In the genomic region with DNA sequence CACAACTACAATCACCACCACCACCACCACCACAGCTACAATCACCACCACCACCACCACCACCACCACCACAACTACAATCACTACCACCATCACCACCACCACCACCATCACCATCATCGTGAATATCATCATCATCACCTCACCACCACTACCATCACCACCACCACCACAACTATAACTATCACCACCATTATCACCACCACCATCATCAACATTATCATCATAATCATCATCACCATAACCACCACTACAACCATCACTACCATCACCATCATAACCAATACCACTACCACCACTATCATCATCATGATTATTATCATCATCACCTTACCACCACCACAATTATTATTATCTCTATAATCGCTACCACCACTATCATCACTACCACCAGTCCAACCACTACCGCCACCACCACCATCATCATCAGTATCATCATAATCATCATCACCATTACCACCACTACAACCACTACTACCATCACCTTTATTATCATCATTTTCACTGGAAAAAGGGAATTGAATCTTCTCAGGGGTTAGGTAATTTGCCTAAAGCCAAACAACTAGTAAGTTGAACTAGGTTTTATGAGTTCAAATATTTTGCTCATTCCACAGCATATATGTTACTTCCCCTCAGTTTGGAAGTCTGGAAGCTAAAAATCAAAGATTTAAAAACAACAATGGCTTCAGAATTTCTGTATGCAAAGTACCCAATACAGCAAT, we compare ENCODE assay signal across 18 cellular contexts. TPM values are rescaled to one million over a fixed set of nuclear protein-coding genes. Genes with fewer than 3 reads are reported as not detected.
DNase-seq lines count a peak whose midpoint lies in the region; ATAC-seq, FAIRE-seq and TF ChIP-seq lines count a peak whose summit lies in the region.
"Had no signal": no experiment of that assay in that cellular context is flagged by ENCODE, and none has a peak within 500 bp of the region (broad histone marks: within the 10 kb centered on the region; RNA-seq: fewer than 3 reads in every experiment).

No MANE protein-coding gene starts in this region.

- CTCF ChIA-PET in T-cell (lab: Charles Lee) = interaction anchor here in 1 of 2 donors (1.2 to 1.5 kb wide), 3 partner anchors 9 to 17 kb away, joined by 3 to 9 read pairs (median 5); no protein-coding TSS in a partner anchor
- CTCF ChIA-PET in GM12878 (lab: Yijun Ruan, JAX) = interaction anchor here (0.7 to 13.0 kb wide), 11 partner anchors 8 to 143 kb away, joined by 3 to 376 read pairs (median 6); no protein-coding TSS in a partner anchor
- CTCF ChIA-PET in WTC11 (lab: Charles Lee) = no interaction called here

- TF ChIP-seq RAD21 in GM12878 (IDR thresholded peaks at IDR 0.05; ENCODE audit: insufficient read depth, low read depth, low read length) = no peak

- RAD21 ChIA-PET in GM12878 (lab: Charles Lee; ENCODE audit: unreplicated experiment) = interaction anchor here (0.6 to 3.1 kb wide), 5 partner anchors 10 to 67 kb away, joined by 3 to 24 read pairs (median 17); a partner anchor contains a TSS

- H3K9me3 Mint-ChIP-seq in activated CD4-positive, alpha-beta T cell treated with anti-CD3 and anti-CD28 coated beads, Interleukin-2, amount 10 ng/mL, durations not matched to agents 24 days and 14 days = peaks cover 6% of the 10 kb centered on the region
- H3K9me3 Mint-ChIP-seq in T-cell = peaks cover 0 to 6% (median 0%) of the 10 kb centered on the region in 3 donors
- H3K9me3 Mint-ChIP-seq in chondrocyte (ENCODE audit: low read depth) = no peaks in the 10 kb centered on the region
- H3K9me3 Mint-ChIP-seq in WTC11 = peaks cover 12% of the 10 kb centered on the region

- H3K27me3 Mint-ChIP-seq in activated CD4-positive, alpha-beta T cell treated with anti-CD3 and anti-CD28 coated beads, Interleukin-2, amount 10 ng/mL, durations not matched to agents 24 days and 14 days = no peaks in the 10 kb centered on the region
- H3K27me3 Mint-ChIP-seq in T-cell = no peaks in the 10 kb centered on the region
- no peaks in the 10 kb centered on the region for H3K27me3 Mint-ChIP-seq in chondrocyte (ENCODE audit: low read depth)
- no peaks in the 10 kb centered on the region for H3K27me3 Mint-ChIP-seq in WTC11 (ENCODE audit: low read depth)

- H3K9ac ChIP-seq in GM12878 (ENCODE audit: control insufficient read depth, insufficient read depth, low read length) = no peak overlapping the region

- peak overlapping the region; percentile 73 for H3K4me3 Mint-ChIP-seq in activated CD4-positive, alpha-beta T cell treated with anti-CD3 and anti-CD28 coated beads, Interleukin-2, amount 10 ng/mL, durations not matched to agents 24 days and 14 days
- H3K4me3 Mint-ChIP-seq in T-cell = peak overlapping the region; percentile 93 to 98 (median 96)
- H3K4me3 Mint-ChIP-seq in chondrocyte (ENCODE audit: unreplicated experiment) = no peak overlapping the region
- H3K4me3 Mint-ChIP-seq in WTC11 = no peak overlapping the region

- TF ChIP-seq EP300 in GM12878 (IDR thresholded peaks at IDR 0.05; ENCODE audit: borderline replicate concordance in 1 of 2, control insufficient read depth in 1 of 2, low read depth in 2 of 2, low read length in 2 of 2) = 0 out of 4 replicates have a peak, but pooled peaks of 1 of the 2 experiments have one; percentile 47

- no peak for TF ChIP-seq POLR2A in GM12878 (IDR thresholded peaks at IDR 0.05; ENCODE audit: low read depth, low read length)

- H4K20me1 ChIP-seq in GM12878 (ENCODE audit: control insufficient read depth, insufficient read depth) = no peaks in the 10 kb centered on the region

- POLR2A ChIA-PET in T-cell (lab: Charles Lee) (interaction anchor here in 1 of 2 donors (0.6 kb wide), 1 partner anchor 209 kb away, joined by 7 read pairs; no protein-coding TSS in a partner anchor), GM12878 (lab: Charles Lee) (interaction anchor here (0.7 to 1.4 kb wide), 2 partner anchors 9 to 691 kb away, joined by 3 to 4 read pairs; no protein-coding TSS in a partner anchor), WTC11 (lab: Charles Lee) (no interaction called here)

- H3K4me1 ChIP-seq in GM12878 (ENCODE audit: control insufficient read depth, insufficient read depth, low read length) (peaks cover 56% of the 10 kb centered on the region), neutrophil (ENCODE audit: control insufficient read depth in 1 of 2, insufficient read depth in 1 of 2, low read depth in 1 of 2, low read length in 1 of 2) (peaks cover 96 to 98% of the 10 kb centered on the region in 2 experiments)
- H3K4me1 ChIP-seq: A549, adrenal gland had no signal

- no peak for DNase-seq in activated CD4-positive, alpha-beta T cell treated with anti-CD3 and anti-CD28 coated beads, Interleukin-2, amount 10 ng/mL, durations not matched to agents 24 days and 14 days
- DNase-seq in activated CD4-positive, alpha-beta T cell treated with anti-CD3 and anti-CD28 coated beads, Interleukin-2, amount 50 U/mL, for 4 hours = no peak
- DNase-seq in T-cell = peak in 1 of 34 experiments; percentile 15
- no peak for DNase-seq in GM12878 (ENCODE audit: low read depth, low spot score)
- DNase-seq in chondrocyte (ENCODE audit: low spot score) = no peak
- no peak for DNase-seq in WTC11 (ENCODE audit: low spot score)
- DNase-seq in DMS 273 (lab: John Stamatoyannopoulos, UW; ENCODE audit: unreplicated experiment) = no peak
- DNase-seq: adrenal gland, cortex of kidney, DMS 273 treated with DMSO at 0.1 percent for 48 hours, hypothalamus, left lung, NCI-H1048, NCI-H446, tibial artery had no signal

- peaks cover 54% of the 10 kb centered on the region for H3K79me2 ChIP-seq in GM12878 (ENCODE audit: control insufficient read depth, insufficient read depth, low read length)

- ATAC-seq in T-cell (replicated peaks in 1 of 4) = peak in 1 of 4 experiments; percentile 9
- ATAC-seq in GM12878 = no peak
- ATAC-seq in WTC11 = no peak
- ATAC-seq: A549, left lung, PC-3 had no signal

- peaks cover 75% of the 10 kb centered on the region for H3K4me1 Mint-ChIP-seq in activated CD4-positive, alpha-beta T cell treated with anti-CD3 and anti-CD28 coated beads, Interleukin-2, amount 10 ng/mL, durations not matched to agents 24 days and 14 days
- H3K4me1 Mint-ChIP-seq in T-cell (peaks cover 84 to 98% (median 93%) of the 10 kb centered on the region in 3 donors), chondrocyte (ENCODE audit: low read depth) (peaks cover 46% of the 10 kb centered on the region), WTC11 (peaks cover 55% of the 10 kb centered on the region)

- FAIRE-seq in GM12878 (lab: Jason Lieb, UNC) = no peak
- FAIRE-seq: A549 had no signal

- peak overlapping the region; percentile 99 for H3K27ac Mint-ChIP-seq in activated CD4-positive, alpha-beta T cell treated with anti-CD3 and anti-CD28 coated beads, Interleukin-2, amount 10 ng/mL, durations not matched to agents 24 days and 14 days
- peak overlapping the region; percentile 97 to 100 for H3K27ac Mint-ChIP-seq in T-cell
- H3K27ac Mint-ChIP-seq in chondrocyte (ENCODE audit: unreplicated experiment) = no peak overlapping the region
- H3K27ac Mint-ChIP-seq in WTC11 = no peak overlapping the region

- H2AFZ ChIP-seq in GM12878 (ENCODE audit: control insufficient read depth, low read depth, low read length) = no peak overlapping the region

- 95% methylated on average over 3 of the region's 3 CpGs for WGBS in GM12878 (ENCODE audit: insufficient coverage, insufficient replicate concordance, low lambda C conversion rate, missing lambda C conversion rate)

- SMC1A ChIA-PET in GM12878 (lab: Charles Lee; ENCODE audit: uncharacterized antibody, unreplicated experiment) = interaction anchor here (1.0 to 14.8 kb wide), 9 partner anchors 8 to 99 kb away, joined by 4 to 201 read pairs (median 11); no protein-coding TSS in a partner anchor

- H3K36me3 ChIP-seq in GM12878 (ENCODE audit: control insufficient read depth in 2 of 2, insufficient read depth in 2 of 2, low read length in 1 of 2) (no peaks in the 10 kb centered on the region), neutrophil (peaks cover 85% of the 10 kb centered on the region)
- H3K36me3 ChIP-seq: adrenal gland, left lung, tibial artery had no signal

- no TSS peak for BruUV-seq in GM12878 (replicated peaks; lab: Mats Ljungman, UMichigan)

- peak overlapping the region; percentile 83; the same call in 1 of the 2 replicates for H3K4me2 ChIP-seq in GM12878 (ENCODE audit: control insufficient read depth, insufficient read depth)
- H3K4me2 ChIP-seq: A549 had no signal

- H3K9me3 ChIP-seq in GM12878 (replicated peaks; ENCODE audit: control insufficient read depth, insufficient read depth, low read length) (no peaks in the 10 kb centered on the region; the same call in 2 of the 3 replicates), neutrophil (no peaks in the 10 kb centered on the region)
- H3K9me3 ChIP-seq: A549, adrenal gland, left lung, tibial artery had no signal

- peaks cover 36% of the 10 kb centered on the region for H3K36me3 Mint-ChIP-seq in activated CD4-positive, alpha-beta T cell treated with anti-CD3 and anti-CD28 coated beads, Interleukin-2, amount 10 ng/mL, durations not matched to agents 24 days and 14 days (ENCODE audit: low read depth)
- H3K36me3 Mint-ChIP-seq in T-cell (peaks cover 76% of the 10 kb centered on the region), chondrocyte (ENCODE audit: low read depth) (no peaks in the 10 kb centered on the region), WTC11 (peaks cover 5% of the 10 kb centered on the region)

- H3K4me3 ChIP-seq in GM12878 = no peak overlapping the region
- H3K4me3 ChIP-seq in neutrophil (ENCODE audit: low read depth in 1 of 2, low read length in 1 of 2) = peak overlapping the region; percentile 12 to 83
- H3K4me3 ChIP-seq: A549, adrenal gland, left lung, tibial artery had no signal

- TF ChIP-seq CTCF in GM12878 (IDR thresholded peaks at IDR 0.05 in 2 of 3, conservative IDR thresholded peaks at IDR 0.05 in 1 of 3; ENCODE audit: control insufficient read depth in 2 of 3, extremely low read depth in 1 of 3, insufficient read depth in 1 of 3, low read depth in 3 of 3, low read length in 3 of 3) (no peak), neutrophil (IDR thresholded peaks at IDR 0.05) (no peak), chondrocyte (IDR thresholded peaks at IDR 0.05) (no peak), WTC11 (IDR thresholded peaks at IDR 0.05) (no peak)

- in situ Hi-C loops in GM12878 (cut with MboI) = no loop called here

- H3K27ac ChIP-seq in GM12878 (ENCODE audit: control insufficient read depth, insufficient read depth) (peak overlapping the region; percentile 34; the same call in 1 of the 2 replicates), neutrophil (peak overlapping the region; percentile 94)
- H3K27ac ChIP-seq: A549, adrenal gland, left lung, tibial artery had no signal

- intact Hi-C loops in activated CD4-positive, alpha-beta T cell treated with anti-CD3 and anti-CD28 coated beads, Interleukin-2, amount 10 ng/mL, durations not matched to agents 24 days and 14 days (cut with micrococcal nuclease) = no loop called here
- intact Hi-C loops in GM12878 (cut with micrococcal nuclease; ENCODE audit: unreplicated experiment) = no loop called here

- no peaks in the 10 kb centered on the region for H3K27me3 ChIP-seq in GM12878 (replicated peaks in 1 of 2; ENCODE audit: control insufficient read depth in 2 of 2, insufficient read depth in 2 of 2, low read length in 1 of 2)
- H3K27me3 ChIP-seq in neutrophil = no peaks in the 10 kb centered on the region
- H3K27me3 ChIP-seq: adrenal gland, left lung had no signal

RNA-seq across cellular contexts. Expression of a gene that starts 8.4 kb away (rescaled TPM):
- total RNA-seq in activated CD4-positive, alpha-beta T cell treated with anti-CD3 and anti-CD28 coated beads, Interleukin-2, amount 10 ng/mL, durations not matched to agents 24 days and 14 days = 25.3 and 26.5 TPM in 2 replicates
- total RNA-seq in T-cell = 100 to 1,000 TPM; 381 to 480 (median 441) TPM
- 176 and 194 TPM in 2 replicates for total RNA-seq in GM12878 (2013; cell fraction: nucleolus; rRNA removed)
- total RNA-seq in GM12878 (2014; rRNA removed) = 38.6 and 38.9 TPM in 2 replicates
- 38.7 and 40.5 TPM in 2 replicates for total RNA-seq in GM12878 (2014; rRNA removed; fragmentation: Illumina TruSeq; extraction: Trizol)
- total RNA-seq in GM12878 (2021) = 37.9 and 41.1 TPM in 2 replicates
- 19.2 TPM for polyA plus RNA-seq in GM12878 (2011; ENCODE audit: low read depth)
- 47.4 and 48.2 TPM in 2 replicates for polyA plus RNA-seq in GM12878 (2011; rRNA removed)
- polyA plus RNA-seq in GM12878 (2011; cell fraction: cytosol; rRNA removed) = 31.8 and 32.2 TPM in 2 replicates
- 24.3 and 24.9 TPM in 2 replicates for polyA plus RNA-seq in GM12878 (2011; cell fraction: nucleus; rRNA removed)
- 21.1 and 21.5 TPM in 2 replicates for polyA plus RNA-seq in GM12878 (2012)
- 44.9 and 49.9 TPM in 2 replicates for polyA plus RNA-seq in GM12878 (2014; fragmentation: Illumina TruSeq; extraction: Trizol)
- polyA plus RNA-seq in GM12878 (2014; fragmentation: Nextera tagmentation; extraction: Ambion mirVana) = 10 to 100 TPM; 22.2 to 23.6 TPM
- 28.9 and 30.8 TPM in 2 replicates for polyA plus RNA-seq in GM12878 (2014; rRNA removed)
- polyA plus RNA-seq in GM12878 (2016; fragmentation: Nextera tagmentation; extraction: Ambion mirVana) = 10 to 100 TPM; 25.9 TPM
- 66.1 and 82.5 TPM in 2 replicates for polyA minus RNA-seq in GM12878 (2011; rRNA and poly(A)+ RNA removed)
- polyA minus RNA-seq in GM12878 (2011; cell fraction: cytosol; rRNA and poly(A)+ RNA removed) = 17.1 and 17.3 TPM in 2 replicates
- polyA minus RNA-seq in GM12878 (2011; cell fraction: nucleus; rRNA and poly(A)+ RNA removed) = 31.1 and 44.0 TPM in 2 replicates
- total RNA-seq in chondrocyte = 0.62 to 1.9 TPM (median 0.92 TPM) in 3 replicates
- 11.3 to 13.5 TPM (median 11.9 TPM) in 3 replicates for total RNA-seq in WTC11 (2021)

Comparison
In these comparisons a context has a peak if more than half of its experiments do, and no peak if none do; other contexts are left out.
1. H3K27ac Mint-ChIP-seq: peak in activated CD4-positive, alpha-beta T cell treated with anti-CD3 and anti-CD28 coated beads, Interleukin-2, amount 10 ng/mL, durations not matched to agents 24 days and 14 days (single experiment) and T-cell (2 of 2); none in chondrocyte (single experiment) and WTC11 (single experiment).
2. H3K4me3 Mint-ChIP-seq: peak in activated CD4-positive, alpha-beta T cell treated with anti-CD3 and anti-CD28 coated beads, Interleukin-2, amount 10 ng/mL, durations not matched to agents 24 days and 14 days (single experiment) and T-cell (3 of 3); none in chondrocyte (single experiment) and WTC11 (single experiment).